In the genomic region with DNA sequence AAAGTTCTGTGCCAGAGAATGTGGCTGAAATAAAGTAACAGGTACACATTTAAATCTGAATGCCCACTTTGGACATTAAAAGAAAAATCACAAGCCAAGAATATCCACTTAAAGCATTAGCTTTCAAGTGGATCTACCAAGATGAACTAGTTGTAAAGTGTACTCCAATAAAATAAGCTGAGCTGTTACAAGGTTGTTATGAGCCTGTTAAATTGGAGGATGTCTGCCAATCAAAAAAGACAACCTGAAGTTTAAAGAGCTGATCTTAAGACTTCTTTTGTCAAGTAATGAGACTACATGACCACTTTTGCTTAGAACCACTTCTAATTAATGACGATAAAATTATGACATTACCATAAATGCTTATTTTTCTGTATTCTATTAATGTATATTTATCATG, we compare ENCODE assay signal across 2 cellular contexts.
TF ChIP-seq lines count a peak whose summit lies in the region.

No MANE protein-coding gene starts in this region.

TF ChIP-seq in SK-N-SH, 30 proteins besides CTCF, POLR2A, EP300 and RAD21 (continued from another document):
- TF ChIP-seq, protein P1, sequence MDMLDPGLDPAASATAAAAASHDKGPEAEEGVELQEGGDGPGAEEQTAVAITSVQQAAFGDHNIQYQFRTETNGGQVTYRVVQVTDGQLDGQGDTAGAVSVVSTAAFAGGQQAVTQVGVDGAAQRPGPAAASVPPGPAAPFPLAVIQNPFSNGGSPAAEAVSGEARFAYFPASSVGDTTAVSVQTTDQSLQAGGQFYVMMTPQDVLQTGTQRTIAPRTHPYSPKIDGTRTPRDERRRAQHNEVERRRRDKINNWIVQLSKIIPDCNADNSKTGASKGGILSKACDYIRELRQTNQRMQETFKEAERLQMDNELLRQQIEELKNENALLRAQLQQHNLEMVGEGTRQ (IDR thresholded peaks at IDR 0.05; ENCODE audit: borderline replicate concordance, low read depth, low read length): no peak
TF ChIP-seq in SK-N-SH: peak in this region for 0.

TF ChIP-seq in SK-N-SH treated with all-trans-retinoic acid at 6 μM for 48 hours, 23 proteins besides CTCF, POLR2A, EP300 and RAD21 (continued from another document):
- TF ChIP-seq, protein P2, sequence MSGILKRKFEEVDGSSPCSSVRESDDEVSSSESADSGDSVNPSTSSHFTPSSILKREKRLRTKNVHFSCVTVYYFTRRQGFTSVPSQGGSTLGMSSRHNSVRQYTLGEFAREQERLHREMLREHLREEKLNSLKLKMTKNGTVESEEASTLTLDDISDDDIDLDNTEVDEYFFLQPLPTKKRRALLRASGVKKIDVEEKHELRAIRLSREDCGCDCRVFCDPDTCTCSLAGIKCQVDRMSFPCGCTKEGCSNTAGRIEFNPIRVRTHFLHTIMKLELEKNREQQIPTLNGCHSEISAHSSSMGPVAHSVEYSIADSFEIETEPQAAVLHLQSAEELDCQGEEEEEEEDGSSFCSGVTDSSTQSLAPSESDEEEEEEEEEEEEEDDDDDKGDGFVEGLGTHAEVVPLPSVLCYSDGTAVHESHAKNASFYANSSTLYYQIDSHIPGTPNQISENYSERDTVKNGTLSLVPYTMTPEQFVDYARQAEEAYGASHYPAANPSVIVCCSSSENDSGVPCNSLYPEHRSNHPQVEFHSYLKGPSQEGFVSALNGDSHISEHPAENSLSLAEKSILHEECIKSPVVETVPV (CRISPR knock-in tag; IDR thresholded peaks at IDR 0.05): no peak
- TF ChIP-seq ZC3H10 (CRISPR knock-in tag; IDR thresholded peaks at IDR 0.05): no peak
- TF ChIP-seq PPARA (CRISPR knock-in tag; IDR thresholded peaks at IDR 0.05; ENCODE audit: borderline replicate concordance): no peak
- no peak for TF ChIP-seq ARNTL (CRISPR knock-in tag; IDR thresholded peaks at IDR 0.05; ENCODE audit: borderline replicate concordance, low read depth)
- TF ChIP-seq, protein P3, sequence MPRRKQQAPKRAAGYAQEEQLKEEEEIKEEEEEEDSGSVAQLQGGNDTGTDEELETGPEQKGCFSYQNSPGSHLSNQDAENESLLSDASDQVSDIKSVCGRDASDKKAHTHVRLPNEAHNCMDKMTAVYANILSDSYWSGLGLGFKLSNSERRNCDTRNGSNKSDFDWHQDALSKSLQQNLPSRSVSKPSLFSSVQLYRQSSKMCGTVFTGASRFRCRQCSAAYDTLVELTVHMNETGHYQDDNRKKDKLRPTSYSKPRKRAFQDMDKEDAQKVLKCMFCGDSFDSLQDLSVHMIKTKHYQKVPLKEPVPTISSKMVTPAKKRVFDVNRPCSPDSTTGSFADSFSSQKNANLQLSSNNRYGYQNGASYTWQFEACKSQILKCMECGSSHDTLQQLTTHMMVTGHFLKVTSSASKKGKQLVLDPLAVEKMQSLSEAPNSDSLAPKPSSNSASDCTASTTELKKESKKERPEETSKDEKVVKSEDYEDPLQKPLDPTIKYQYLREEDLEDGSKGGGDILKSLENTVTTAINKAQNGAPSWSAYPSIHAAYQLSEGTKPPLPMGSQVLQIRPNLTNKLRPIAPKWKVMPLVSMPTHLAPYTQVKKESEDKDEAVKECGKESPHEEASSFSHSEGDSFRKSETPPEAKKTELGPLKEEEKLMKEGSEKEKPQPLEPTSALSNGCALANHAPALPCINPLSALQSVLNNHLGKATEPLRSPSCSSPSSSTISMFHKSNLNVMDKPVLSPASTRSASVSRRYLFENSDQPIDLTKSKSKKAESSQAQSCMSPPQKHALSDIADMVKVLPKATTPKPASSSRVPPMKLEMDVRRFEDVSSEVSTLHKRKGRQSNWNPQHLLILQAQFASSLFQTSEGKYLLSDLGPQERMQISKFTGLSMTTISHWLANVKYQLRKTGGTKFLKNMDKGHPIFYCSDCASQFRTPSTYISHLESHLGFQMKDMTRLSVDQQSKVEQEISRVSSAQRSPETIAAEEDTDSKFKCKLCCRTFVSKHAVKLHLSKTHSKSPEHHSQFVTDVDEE (CRISPR knock-in tag; IDR thresholded peaks at IDR 0.05): no peak
